ENCODE assay signal across 8 cellular contexts in genomic region chr19:46076951-46077814, GRCh38. TPM values are rescaled to one million over a fixed set of nuclear protein-coding genes. Genes with fewer than 3 reads are reported as not detected.
DNase-seq lines count a peak whose midpoint lies in the region; ATAC-seq and TF ChIP-seq lines count a peak whose summit lies in the region.

No MANE protein-coding gene starts in this region.

- no peak overlapping the region for H3K4me3 Mint-ChIP-seq in activated CD4-positive, alpha-beta memory T cell treated with anti-CD3 and anti-CD28 coated beads, Interleukin-2, amount 10 ng/mL, durations not matched to agents 7 days and 5 days
- H3K4me3 Mint-ChIP-seq in natural killer cell = no peak overlapping the region

- H3K27me3 ChIP-seq in BJ (ENCODE audit: control insufficient read depth, insufficient read depth, low read length) = peaks cover 26% of the 10 kb centered on the region

- POLR2A ChIA-PET in BJ (lab: Charles Lee) (no interaction called here), HEK293 (lab: Yijun Ruan, JAX) (interaction anchor here (0.5 to 2.3 kb wide), 8 partner anchors 9 to 191 kb away, joined by 3 to 12 read pairs (median 5); partner anchors contain the start of genes IGFL4 and IRF2BP1)
- POLR2A ChIA-PET in activated CD4-positive, alpha-beta memory T cell treated with anti-CD3 and anti-CD28 coated beads, Interleukin-2, amount 10 ng/mL, durations not matched to agents 7 days and 5 days (lab: Charles Lee) = no interaction called here

- DNase-seq in BJ (ENCODE audit: low read depth) (no peak), NCI-H446 (lab: John Stamatoyannopoulos, UW) (peak; percentile 64 to 85), fibroblast of pulmonary artery (ENCODE audit: low read depth) (peak; percentile 89), natural killer cell (no peak)
- peak; percentile 22 for DNase-seq in activated CD4-positive, alpha-beta memory T cell treated with anti-CD3 and anti-CD28 coated beads, Interleukin-2, amount 10 ng/mL, durations not matched to agents 7 days and 5 days
- no peak for DNase-seq in effector CD8-positive, alpha-beta T cell (lab: John Stamatoyannopoulos, UW)

- H3K9me3 Mint-ChIP-seq in activated CD4-positive, alpha-beta memory T cell treated with anti-CD3 and anti-CD28 coated beads, Interleukin-2, amount 10 ng/mL, durations not matched to agents 7 days and 5 days = peaks cover 3% of the 10 kb centered on the region
- no peaks in the 10 kb centered on the region for H3K9me3 Mint-ChIP-seq in natural killer cell

- H3K4me3 ChIP-seq in BJ (ENCODE audit: low read depth, low read length) (no peak overlapping the region), HEK293 (ENCODE audit: low read depth, low read length) (peak overlapping the region; percentile 47), fibroblast of pulmonary artery (replicated peaks; ENCODE audit: low read depth, low read length) (peak overlapping the region; percentile 42)

- peaks cover 78% of the 10 kb centered on the region for H3K27me3 Mint-ChIP-seq in activated CD4-positive, alpha-beta memory T cell treated with anti-CD3 and anti-CD28 coated beads, Interleukin-2, amount 10 ng/mL, durations not matched to agents 7 days and 5 days
- peaks cover 51 to 82% of the 10 kb centered on the region in 2 donors for H3K27me3 Mint-ChIP-seq in natural killer cell (ENCODE audit: low read depth in 2 of 2)

- H3K4me1 Mint-ChIP-seq in activated CD4-positive, alpha-beta memory T cell treated with anti-CD3 and anti-CD28 coated beads, Interleukin-2, amount 10 ng/mL, durations not matched to agents 7 days and 5 days = peaks cover 2% of the 10 kb centered on the region
- H3K4me1 Mint-ChIP-seq in natural killer cell = peaks cover 0 to 6% of the 10 kb centered on the region in 2 donors

- CTCF ChIA-PET in BJ (lab: Yijun Ruan, JAX) (interaction anchor here (0.6 to 7.7 kb wide), 42 partner anchors 9 to 431 kb away, joined by 3 to 212 read pairs (median 5); partner anchors contain the start of genes IGFL3 and IGFL4), HEK293 (lab: Yijun Ruan, JAX) (interaction anchor here (0.6 to 8.5 kb wide), 54 partner anchors 10 to 901 kb away, joined by 3 to 625 read pairs (median 4); partner anchors contain the start of genes CCDC61, FOXA3, IGFL2 and IGFL3)
- CTCF ChIA-PET in activated CD4-positive, alpha-beta memory T cell treated with anti-CD3 and anti-CD28 coated beads, Interleukin-2, amount 10 ng/mL, durations not matched to agents 7 days and 5 days (lab: Charles Lee) = interaction anchor here (1.2 kb wide), 1 partner anchor 308 kb away, joined by 3 read pairs; the partner anchor contains the start of gene SIX5

- no peak overlapping the region; the same call in 1 of the 2 replicates for H3K27ac ChIP-seq in HEK293 (ENCODE audit: extremely low read depth, low read depth, low read length)

- H3K9me3 ChIP-seq in HEK293 (ENCODE audit: control insufficient read depth, insufficient read depth, low read depth, low read length) = no peaks in the 10 kb centered on the region

- no peaks in the 10 kb centered on the region for H3K36me3 Mint-ChIP-seq in activated CD4-positive, alpha-beta memory T cell treated with anti-CD3 and anti-CD28 coated beads, Interleukin-2, amount 10 ng/mL, durations not matched to agents 7 days and 5 days (ENCODE audit: low read depth)
- peaks cover 5% of the 10 kb centered on the region for H3K36me3 Mint-ChIP-seq in natural killer cell

- ATAC-seq in natural killer cell (peak in 2 of 3 donors; percentile 22 to 34), GM21447 (IDR thresholded peaks at IDR 0.05; ENCODE audit: unreplicated experiment) (no peak)

- H3K27ac Mint-ChIP-seq in activated CD4-positive, alpha-beta memory T cell treated with anti-CD3 and anti-CD28 coated beads, Interleukin-2, amount 10 ng/mL, durations not matched to agents 7 days and 5 days = no peak overlapping the region
- no peak overlapping the region for H3K27ac Mint-ChIP-seq in natural killer cell

- TF ChIP-seq CTCF in BJ (IDR thresholded peaks at IDR 0.05; ENCODE audit: insufficient read depth, low read depth, low read length) (peak; percentile 99), HEK293 (tag by site-specific recombination; IDR thresholded peaks at IDR 0.05) (peak; percentile 99), fibroblast of pulmonary artery (IDR thresholded peaks at IDR 0.05; ENCODE audit: low read length, missing control alignments) (no peak), natural killer cell (IDR thresholded peaks at IDR 0.05) (no peak)

- H3K36me3 ChIP-seq in BJ (ENCODE audit: control insufficient read depth, insufficient read depth, low read length) (no peaks in the 10 kb centered on the region), HEK293 (ENCODE audit: control insufficient read depth in 2 of 2, insufficient read depth in 1 of 2, low read length in 2 of 2) (no peaks in the 10 kb centered on the region)

- intact Hi-C loops in natural killer cell (cut with micrococcal nuclease) = no loop called here

- peaks cover 5% of the 10 kb centered on the region for H3K4me1 ChIP-seq in HEK293 (ENCODE audit: control insufficient read depth, insufficient read depth, low read length)

TF ChIP-seq in HEK293, 187 proteins besides CTCF, POLR2A, EP300 and RAD21 (continues in another document):
- peak; percentile 82 for TF ChIP-seq PRDM1 (tag by site-specific recombination; IDR thresholded peaks at IDR 0.05)
- 0 out of 2 replicates have a peak, but pooled peaks have one; percentile 25 for TF ChIP-seq ZNF843 (tag by site-specific recombination; IDR thresholded peaks at IDR 0.05)
- TF ChIP-seq ZNF2 (tag by site-specific recombination; IDR thresholded peaks at IDR 0.05) = 0 out of 2 replicates have a peak, but pooled peaks have one; percentile 50
- 0 out of 2 replicates have a peak, but pooled peaks have one; percentile 43 for TF ChIP-seq ZNF394 (tag by site-specific recombination; IDR thresholded peaks at IDR 0.05; ENCODE audit: borderline replicate concordance)
- TF ChIP-seq YY1 (tag by site-specific recombination; IDR thresholded peaks at IDR 0.05) = peak; percentile 77
- TF ChIP-seq ZNF157 (tag by site-specific recombination; IDR thresholded peaks at IDR 0.05) = no peak
- TF ChIP-seq ZNF549 (tag by site-specific recombination; IDR thresholded peaks at IDR 0.05) = peak; percentile 30; the same call in 1 of the 2 replicates
- TF ChIP-seq ZBTB8A (tag by site-specific recombination; IDR thresholded peaks at IDR 0.05) = peak; percentile 76
- TF ChIP-seq ZNF426 (tag by site-specific recombination; IDR thresholded peaks at IDR 0.05) = no peak
- no peak; the same call in 1 of the 2 replicates for TF ChIP-seq EGR2 (tag by site-specific recombination; IDR thresholded peaks at IDR 0.05; ENCODE audit: low read depth)
- peak; percentile 47 for TF ChIP-seq YY2 (tag by site-specific recombination; IDR thresholded peaks at IDR 0.05)
- TF ChIP-seq KLF1 (tag by site-specific recombination; IDR thresholded peaks at IDR 0.05) = peak; percentile 40
- 0 out of 2 replicates have a peak, but pooled peaks have one; percentile 88 for TF ChIP-seq ZSCAN16 (tag by site-specific recombination; IDR thresholded peaks at IDR 0.05)
- TF ChIP-seq SALL2 (tag by site-specific recombination; IDR thresholded peaks at IDR 0.05; ENCODE audit: borderline replicate concordance) = no peak
- no peak for TF ChIP-seq ZNF830 (tag by site-specific recombination; IDR thresholded peaks at IDR 0.05; ENCODE audit: low read depth)
- TF ChIP-seq PATZ1 (tag by site-specific recombination; IDR thresholded peaks at IDR 0.05) = peak; percentile 77
- 0 out of 2 replicates have a peak, but pooled peaks have one; percentile 77 for TF ChIP-seq ZFP37 (tag by site-specific recombination; IDR thresholded peaks at IDR 0.05)
- TF ChIP-seq KLF8 (tag by site-specific recombination; IDR thresholded peaks at IDR 0.05) = 0 out of 2 replicates have a peak, but pooled peaks have one; percentile 36
- TF ChIP-seq SETDB1 (IDR thresholded peaks at IDR 0.05; ENCODE audit: insufficient read length, low read length) = peak; percentile 29

RNA-seq across cellular contexts. Expression of gene IGFL4, which starts 36.4 kb away (rescaled TPM):
- not detected in 2 replicates for polyA plus RNA-seq in BJ (2011; rRNA removed)
- not detected in 2 replicates for polyA minus RNA-seq in BJ (2011; rRNA and poly(A)+ RNA removed)
- not detected for total RNA-seq in activated CD4-positive, alpha-beta memory T cell treated with anti-CD3 and anti-CD28 coated beads, Interleukin-2, amount 10 ng/mL, durations not matched to agents 7 days and 5 days
- total RNA-seq in natural killer cell = not detected

RNA-seq across cellular contexts. Expression of gene IGFL3, which starts 47.3 kb away (rescaled TPM):
- not detected in 2 replicates for polyA plus RNA-seq in BJ (2011; rRNA removed)
- not detected in 2 replicates for polyA minus RNA-seq in BJ (2011; rRNA and poly(A)+ RNA removed)
- not detected for total RNA-seq in activated CD4-positive, alpha-beta memory T cell treated with anti-CD3 and anti-CD28 coated beads, Interleukin-2, amount 10 ng/mL, durations not matched to agents 7 days and 5 days
- total RNA-seq in natural killer cell = not detected

RNA-seq across cellular contexts. Expression of gene PGLYRP1, which starts 54.3 kb away (rescaled TPM):
- not detected in 2 replicates for polyA plus RNA-seq in BJ (2011; rRNA removed)
- polyA minus RNA-seq in BJ (2011; rRNA and poly(A)+ RNA removed) = not detected in 2 replicates
- total RNA-seq in activated CD4-positive, alpha-beta memory T cell treated with anti-CD3 and anti-CD28 coated beads, Interleukin-2, amount 10 ng/mL, durations not matched to agents 7 days and 5 days = not detected
- under 1 TPM in 1 of 3 donors, not detected in 2; 0.55 TPM for total RNA-seq in natural killer cell

Comparison
In these comparisons a context has a peak if more than half of its experiments do, and no peak if none do; other contexts are left out.
1. DNase-seq: peak in NCI-H446 (2 of 2), activated CD4-positive, alpha-beta memory T cell treated with anti-CD3 and anti-CD28 coated beads, Interleukin-2, amount 10 ng/mL, durations not matched to agents 7 days and 5 days (single experiment) and fibroblast of pulmonary artery (single experiment); none in BJ (single experiment), natural killer cell (single experiment) and effector CD8-positive, alpha-beta T cell (single experiment).
2. CTCF ChIP-seq: peak in BJ (single experiment) and HEK293 (single experiment); none in fibroblast of pulmonary artery (single experiment) and natural killer cell (single experiment).